Comparison of ENCODE assay signal across 14 cellular contexts in genomic region chr7:148877517-148877916, GRCh38.
"Had no signal": no experiment of that assay in that cellular context is flagged by ENCODE, and none has a peak within 500 bp of the region (broad histone marks: within the 10 kb centered on the region; RNA-seq: fewer than 3 reads in every experiment).

No MANE protein-coding gene starts in this region.

- H3K4me3 ChIP-seq: pancreas, stomach, thoracic aorta had no signal

- H3K27me3 Mint-ChIP-seq: dendritic cell treated with granulocyte-macrophage colony-stimulating factor and Interleukin-4, amounts not matched to agents 40 ng/mL and 50 ng/mL, for 4 days had no signal

- FAIRE-seq: pancreas had no signal

- H3K9me3 Mint-ChIP-seq: dendritic cell treated with granulocyte-macrophage colony-stimulating factor and Interleukin-4, amounts not matched to agents 40 ng/mL and 50 ng/mL, for 4 days had no signal

- ATAC-seq: pancreas had no signal

- DNase-seq: activated CD4-positive, alpha-beta T cell treated with anti-CD3 and anti-CD28 coated beads, Interleukin-2, amount 50 U/mL, for 4 hours; amygdala; brain microvascular endothelial cell; hippocampal formation; kidney glomerular epithelial cell; pancreas; SIG-M5; stimulated activated CD4-positive, alpha-beta T cell treated with anti-CD3 and anti-CD28 coated beads, Interleukin-4, amount 100 ng/mL, for 1 hour; stimulated activated CD8-positive, alpha-beta memory T cell treated with anti-CD3 and anti-CD28 coated beads, Interleukin-4, amount 100 ng/mL, for 48 hours; stomach; SW 1271; WERI-Rb-1 had no signal

- H3K36me3 ChIP-seq: brain microvascular endothelial cell, pancreas, stomach, thoracic aorta had no signal

- H3K9me3 ChIP-seq: pancreas, stomach, thoracic aorta had no signal

- H3K27ac ChIP-seq: brain microvascular endothelial cell, pancreas, stomach, thoracic aorta, WERI-Rb-1 had no signal

- H3K27ac Mint-ChIP-seq: dendritic cell treated with granulocyte-macrophage colony-stimulating factor and Interleukin-4, amounts not matched to agents 40 ng/mL and 50 ng/mL, for 4 days had no signal

- H3K27me3 ChIP-seq: brain microvascular endothelial cell, pancreas had no signal

- H3K4me3 Mint-ChIP-seq: dendritic cell treated with granulocyte-macrophage colony-stimulating factor and Interleukin-4, amounts not matched to agents 40 ng/mL and 50 ng/mL, for 4 days had no signal
